25 cellular contexts compared by ENCODE assay signal in the genomic region with DNA sequence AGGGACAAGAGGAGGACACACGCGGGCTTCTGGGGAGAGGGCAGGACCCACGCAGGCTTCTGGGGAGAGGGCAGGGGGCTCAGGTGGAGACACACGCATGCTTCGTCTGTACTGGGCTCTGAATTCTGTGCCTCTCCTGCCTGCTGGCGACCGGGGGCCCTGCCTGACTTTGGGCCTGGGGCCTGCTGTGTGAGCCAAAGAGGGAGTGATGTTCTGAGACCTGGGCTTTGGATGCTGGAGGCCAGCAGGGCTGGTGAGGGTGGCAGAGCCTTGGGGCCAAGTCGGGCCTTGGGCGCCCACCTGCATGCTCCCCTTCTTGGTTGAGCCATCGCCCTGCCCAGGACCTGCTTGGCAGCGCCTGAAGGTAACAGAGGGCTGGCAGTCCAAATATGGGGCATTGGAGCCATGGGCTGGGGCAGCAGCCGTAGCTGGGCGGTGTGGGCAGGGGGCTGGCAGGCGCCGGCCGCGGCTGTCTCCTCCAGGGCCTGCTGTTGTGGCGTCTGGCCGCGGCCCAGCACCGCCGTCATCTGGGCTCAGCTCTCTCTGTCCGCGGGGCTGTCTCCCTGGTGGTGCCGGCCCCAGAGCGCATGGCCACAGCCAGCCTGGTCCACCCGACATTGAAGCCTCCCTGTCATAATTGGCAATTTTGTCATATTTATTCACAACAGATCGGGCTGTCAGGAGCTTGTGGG.
"Had no signal": no experiment of that assay in that cellular context is flagged by ENCODE, and none has a peak within 500 bp of the region (broad histone marks: within the 10 kb centered on the region; RNA-seq: fewer than 3 reads in every experiment).

No MANE protein-coding gene starts in this region.

- H3K27ac ChIP-seq: esophagus squamous epithelium, gastroesophageal sphincter, hepatocyte, left ventricle myocardium inferior, ovary, right atrium auricular region, sigmoid colon, skin epidermis, testis, tibial nerve, upper lobe of right lung, vagina had no signal

- ATAC-seq: effector memory CD8-positive, alpha-beta T cell; gastroesophageal sphincter; left cardiac atrium; stimulated activated naive B cell treated with anti-CD40 and anti-IgM and Interleukin-4, amounts not matched to agents 10 μg/mL and 1 μg/mL and 100 μg/mL, for 72 hours; stimulated activated naive CD8-positive, alpha-beta T cell treated with anti-CD3 and anti-CD28 coated beads, Interleukin-15, amount 100 ng/mL, for 72 hours; upper lobe of right lung had no signal

- DNase-seq: effector memory CD8-positive, alpha-beta T cell; esophagus squamous epithelium; foreskin fibroblast; left cardiac atrium; left ventricle myocardium inferior; mesendoderm; nucleus accumbens; ovary; sigmoid colon; stimulated activated CD4-positive, alpha-beta T cell treated with anti-CD3 and anti-CD28 coated beads, Interleukin-2, amount 100 ng/mL, for 24 hours; stimulated activated CD4-positive, alpha-beta T cell treated with anti-CD3 and anti-CD28 coated beads, Interleukin-4, amount 100 ng/mL, for 4 hours; stimulated activated naive B cell treated with anti-CD40 and anti-IgM and Interleukin-4, amounts not matched to agents 10 μg/mL and 1 μg/mL and 100 μg/mL, for 72 hours; stimulated activated naive CD8-positive, alpha-beta T cell treated with anti-CD3 and anti-CD28 coated beads, Interleukin-15, amount 100 ng/mL, for 72 hours; testis; upper lobe of right lung had no signal

- H3K9me3 Mint-ChIP-seq: dendritic cell treated with granulocyte-macrophage colony-stimulating factor and Interleukin-4, amounts not matched to agents 40 ng/mL and 50 ng/mL, for 4 days; effector memory CD8-positive, alpha-beta T cell; stimulated activated naive CD8-positive, alpha-beta T cell treated with anti-CD3 and anti-CD28 coated beads, Interleukin-15, amount 100 ng/mL, for 72 hours had no signal

- H3K4me3 ChIP-seq: esophagus squamous epithelium, gastroesophageal sphincter, hepatocyte, left ventricle myocardium inferior, lung, ovary, right atrium auricular region, sigmoid colon, skin epidermis, testis, tibial nerve, upper lobe of right lung, vagina had no signal

- H3K36me3 ChIP-seq: esophagus squamous epithelium, gastroesophageal sphincter, left ventricle myocardium inferior, ovary, right atrium auricular region, sigmoid colon, tibial nerve, upper lobe of right lung, vagina had no signal

- H3K9me3 ChIP-seq: esophagus squamous epithelium, ovary, right atrium auricular region, testis, upper lobe of right lung, vagina had no signal

- H3K27me3 Mint-ChIP-seq: dendritic cell treated with granulocyte-macrophage colony-stimulating factor and Interleukin-4, amounts not matched to agents 40 ng/mL and 50 ng/mL, for 4 days; stimulated activated naive CD8-positive, alpha-beta T cell treated with anti-CD3 and anti-CD28 coated beads, Interleukin-15, amount 100 ng/mL, for 72 hours had no signal

- H3K27me3 ChIP-seq: hepatocyte, ovary, right atrium auricular region, testis, vagina had no signal

- H3K4me1 Mint-ChIP-seq: naive thymus-derived CD4-positive, alpha-beta T cell; neural crest cell; stimulated activated naive B cell treated with anti-CD40 and anti-IgM and Interleukin-4, amounts not matched to agents 10 μg/mL and 1 μg/mL and 100 μg/mL, for 72 hours; stimulated activated naive CD8-positive, alpha-beta T cell treated with anti-CD3 and anti-CD28 coated beads, Interleukin-15, amount 100 ng/mL, for 72 hours had no signal

- H3K4me3 Mint-ChIP-seq: dendritic cell treated with granulocyte-macrophage colony-stimulating factor and Interleukin-4, amounts not matched to agents 40 ng/mL and 50 ng/mL, for 4 days; effector memory CD8-positive, alpha-beta T cell; naive thymus-derived CD4-positive, alpha-beta T cell; neural crest cell; stimulated activated naive B cell treated with anti-CD40 and anti-IgM and Interleukin-4, amounts not matched to agents 10 μg/mL and 1 μg/mL and 100 μg/mL, for 72 hours; stimulated activated naive CD8-positive, alpha-beta T cell treated with anti-CD3 and anti-CD28 coated beads, Interleukin-15, amount 100 ng/mL, for 72 hours had no signal

- H3K4me1 ChIP-seq: esophagus squamous epithelium, gastroesophageal sphincter, left ventricle myocardium inferior, right atrium auricular region, sigmoid colon, testis, tibial nerve, upper lobe of right lung, vagina had no signal

- H3K36me3 Mint-ChIP-seq: stimulated activated naive B cell treated with anti-CD40 and anti-IgM and Interleukin-4, amounts not matched to agents 10 μg/mL and 1 μg/mL and 100 μg/mL, for 72 hours had no signal

- H3K27ac Mint-ChIP-seq: dendritic cell treated with granulocyte-macrophage colony-stimulating factor and Interleukin-4, amounts not matched to agents 40 ng/mL and 50 ng/mL, for 4 days; effector memory CD8-positive, alpha-beta T cell; naive thymus-derived CD4-positive, alpha-beta T cell; stimulated activated naive B cell treated with anti-CD40 and anti-IgM and Interleukin-4, amounts not matched to agents 10 μg/mL and 1 μg/mL and 100 μg/mL, for 72 hours; stimulated activated naive CD8-positive, alpha-beta T cell treated with anti-CD3 and anti-CD28 coated beads, Interleukin-15, amount 100 ng/mL, for 72 hours had no signal
